29 cellular contexts compared by ENCODE assay signal in the genomic region with DNA sequence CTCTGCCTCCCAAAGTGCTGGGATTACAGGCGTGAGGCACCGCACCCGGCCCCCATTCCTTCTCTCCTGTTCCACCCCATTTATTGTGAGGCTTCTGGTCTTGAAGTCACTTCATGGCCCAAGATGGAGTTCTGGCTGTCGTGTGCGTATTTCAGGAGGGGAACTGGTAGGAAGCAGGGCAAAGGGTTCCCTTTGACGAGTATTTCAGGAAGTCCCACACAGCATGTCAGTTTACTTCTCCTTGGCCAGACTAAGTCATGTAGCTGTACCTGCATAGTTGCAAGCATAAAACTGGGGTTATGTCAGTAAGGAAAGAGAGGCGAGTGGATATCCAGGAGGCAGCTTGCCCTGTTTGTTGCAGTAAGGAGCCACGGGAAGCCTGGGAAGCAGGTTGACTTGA. TPM values are rescaled to one million over a fixed set of nuclear protein-coding genes. Genes with fewer than 3 reads are reported as not detected.
DNase-seq lines count a peak whose midpoint lies in the region; ATAC-seq and TF ChIP-seq lines count a peak whose summit lies in the region.
"Had no signal": no experiment of that assay in that cellular context is flagged by ENCODE, and none has a peak within 500 bp of the region (broad histone marks: within the 10 kb centered on the region; RNA-seq: fewer than 3 reads in every experiment).

No MANE protein-coding gene starts in this region.

- no peaks in the 10 kb centered on the region for H3K4me1 ChIP-seq in upper lobe of right lung

- H3K27ac ChIP-seq in upper lobe of right lung = no peak overlapping the region
- H3K27ac ChIP-seq: 22Rv1; A549; BLaER1 treated with 17β-estradiol and CSF1 and Interleukin-3, amounts not matched to agents 10 nM and 100 nM; C4-2B had no signal

- no peaks in the 10 kb centered on the region for H3K27me3 Mint-ChIP-seq in dendritic cell treated with granulocyte-macrophage colony-stimulating factor and Interleukin-4, amounts not matched to agents 40 ng/mL and 50 ng/mL, for 4 days
- no peaks in the 10 kb centered on the region for H3K27me3 Mint-ChIP-seq in neural crest cell (ENCODE audit: low read depth)
- H3K27me3 Mint-ChIP-seq: B cell; CD4-positive, alpha-beta memory T cell; CD4-positive, CD25-positive, alpha-beta regulatory T cell had no signal

- no peaks in the 10 kb centered on the region for H3K9me3 Mint-ChIP-seq in dendritic cell treated with granulocyte-macrophage colony-stimulating factor and Interleukin-4, amounts not matched to agents 40 ng/mL and 50 ng/mL, for 4 days
- peaks cover 2% of the 10 kb centered on the region for H3K9me3 Mint-ChIP-seq in neural crest cell
- H3K9me3 Mint-ChIP-seq: CD8-positive, alpha-beta memory T cell had no signal

- TF ChIP-seq CTCF in neural crest cell (conservative IDR thresholded peaks at IDR 0.05) = no peak
- no peak for TF ChIP-seq CTCF in upper lobe of right lung (IDR thresholded peaks at IDR 0.05)

- H3K4me3 ChIP-seq in upper lobe of right lung = no peak overlapping the region
- H3K4me3 ChIP-seq: A549; BLaER1 treated with 17β-estradiol and CSF1 and Interleukin-3, amounts not matched to agents 10 nM and 100 nM; GM12878 had no signal

- H3K36me3 Mint-ChIP-seq in dendritic cell treated with granulocyte-macrophage colony-stimulating factor and Interleukin-4, amounts not matched to agents 40 ng/mL and 50 ng/mL, for 4 days (ENCODE audit: low read depth) = peaks cover 18% of the 10 kb centered on the region
- H3K36me3 Mint-ChIP-seq in neural crest cell (ENCODE audit: low read depth) = peaks cover 21% of the 10 kb centered on the region
- H3K36me3 Mint-ChIP-seq: CD4-positive, alpha-beta memory T cell; CD4-positive, CD25-positive, alpha-beta regulatory T cell had no signal

- intact Hi-C loops in dendritic cell treated with granulocyte-macrophage colony-stimulating factor and Interleukin-4, amounts not matched to agents 40 ng/mL and 50 ng/mL, for 4 days (cut with micrococcal nuclease) = no loop called here
- intact Hi-C loops in upper lobe of right lung (cut with DNase I) = no loop called here

- H3K36me3 ChIP-seq in upper lobe of right lung = no peaks in the 10 kb centered on the region

- no peak overlapping the region for H3K4me3 Mint-ChIP-seq in dendritic cell treated with granulocyte-macrophage colony-stimulating factor and Interleukin-4, amounts not matched to agents 40 ng/mL and 50 ng/mL, for 4 days
- H3K4me3 Mint-ChIP-seq in neural crest cell = no peak overlapping the region
- H3K4me3 Mint-ChIP-seq: B cell; CD4-positive, alpha-beta memory T cell; CD8-positive, alpha-beta memory T cell had no signal

- peak; percentile 47 for DNase-seq in CD1c-positive myeloid dendritic cell (ENCODE audit: extremely low spot score)
- DNase-seq in neural crest cell (ENCODE audit: low read depth, low spot score) = no peak
- no peak for DNase-seq in upper lobe of right lung
- DNase-seq in GM19240 (ENCODE audit: insufficient read length, low spot score) = no peak
- no peak for DNase-seq in SW 1271 (lab: John Stamatoyannopoulos, UW)
- no peak for DNase-seq in NCI-H82 treated with DMSO at 0.1 percent for 48 hours (lab: John Stamatoyannopoulos, UW; ENCODE audit: unreplicated experiment)
- DNase-seq: AML-193; CD4-positive, alpha-beta memory T cell; CD4-positive, CD25-positive, alpha-beta regulatory T cell; CD8-positive, alpha-beta memory T cell; COR-L47; DMS 273 treated with DMSO at 0.1 percent for 48 hours; DMS153; DMS53; DMS79; DND-41; EL; GDM1 had no signal

- ATAC-seq in upper lobe of right lung (peak; percentile 67), HG03460 (IDR thresholded peaks at IDR 0.05; ENCODE audit: unreplicated experiment) (no peak)
- ATAC-seq: GM12878 had no signal

- no peaks in the 10 kb centered on the region for H3K9me3 ChIP-seq in upper lobe of right lung
- H3K9me3 ChIP-seq: A549 had no signal

- H3K4me1 Mint-ChIP-seq in dendritic cell treated with granulocyte-macrophage colony-stimulating factor and Interleukin-4, amounts not matched to agents 40 ng/mL and 50 ng/mL, for 4 days (ENCODE audit: low read depth) = peaks cover 8% of the 10 kb centered on the region
- no peaks in the 10 kb centered on the region for H3K4me1 Mint-ChIP-seq in neural crest cell
- H3K4me1 Mint-ChIP-seq: B cell; CD8-positive, alpha-beta memory T cell had no signal

- H3K27ac Mint-ChIP-seq in dendritic cell treated with granulocyte-macrophage colony-stimulating factor and Interleukin-4, amounts not matched to agents 40 ng/mL and 50 ng/mL, for 4 days = peak overlapping the region; percentile 64
- H3K27ac Mint-ChIP-seq in neural crest cell (ENCODE audit: unreplicated experiment) = peak overlapping the region; percentile 65
- H3K27ac Mint-ChIP-seq: B cell; CD4-positive, CD25-positive, alpha-beta regulatory T cell had no signal

- H3K27me3 ChIP-seq in upper lobe of right lung = no peaks in the 10 kb centered on the region
- H3K27me3 ChIP-seq: BLaER1 treated with 17β-estradiol and CSF1 and Interleukin-3, amounts not matched to agents 10 nM and 100 nM had no signal

RNA-seq across cellular contexts. Expression of a gene that starts 10.1 kb away (rescaled TPM):
- 34.2 and 35.3 TPM in 2 replicates for total RNA-seq in neural crest cell
- 0.93 TPM for total RNA-seq in upper lobe of right lung

RNA-seq across cellular contexts. Expression of a gene that starts 10.7 kb away (rescaled TPM):
- total RNA-seq in neural crest cell (9.4 and 9.8 TPM in 2 replicates), upper lobe of right lung (5.2 TPM)

RNA-seq across cellular contexts. Expression of a gene that starts 32.2 kb away (rescaled TPM):
- total RNA-seq in neural crest cell (33.1 and 37.6 TPM in 2 replicates), upper lobe of right lung (10.5 TPM)

RNA-seq across cellular contexts. Expression of a gene that starts 46.1 kb away (rescaled TPM):
- total RNA-seq in neural crest cell (not detected in 2 replicates), upper lobe of right lung (not detected)
- total RNA-seq: A172; B cell; CD4-positive, alpha-beta memory T cell; CD4-positive, CD25-positive, alpha-beta regulatory T cell; CD8-positive, alpha-beta memory T cell; Daoy; G401; GM12878 had no signal

RNA-seq across cellular contexts. Expression of a gene that starts 49.8 kb away (rescaled TPM):
- total RNA-seq in neural crest cell = 111 and 126 TPM in 2 replicates
- total RNA-seq in upper lobe of right lung = 37.6 TPM

Comparison
In these comparisons a context has a peak if more than half of its experiments do, and no peak if none do; other contexts are left out.
1. RNA of a gene that starts 10.1 kb away (total RNA-seq): 34.2 to 35.3 TPM in neural crest cell; 0.93 TPM in upper lobe of right lung (single experiment); every median in the first group is over 10 times any median in the second.